Comparison of ENCODE assay signal across 12 cellular contexts in the genomic region with DNA sequence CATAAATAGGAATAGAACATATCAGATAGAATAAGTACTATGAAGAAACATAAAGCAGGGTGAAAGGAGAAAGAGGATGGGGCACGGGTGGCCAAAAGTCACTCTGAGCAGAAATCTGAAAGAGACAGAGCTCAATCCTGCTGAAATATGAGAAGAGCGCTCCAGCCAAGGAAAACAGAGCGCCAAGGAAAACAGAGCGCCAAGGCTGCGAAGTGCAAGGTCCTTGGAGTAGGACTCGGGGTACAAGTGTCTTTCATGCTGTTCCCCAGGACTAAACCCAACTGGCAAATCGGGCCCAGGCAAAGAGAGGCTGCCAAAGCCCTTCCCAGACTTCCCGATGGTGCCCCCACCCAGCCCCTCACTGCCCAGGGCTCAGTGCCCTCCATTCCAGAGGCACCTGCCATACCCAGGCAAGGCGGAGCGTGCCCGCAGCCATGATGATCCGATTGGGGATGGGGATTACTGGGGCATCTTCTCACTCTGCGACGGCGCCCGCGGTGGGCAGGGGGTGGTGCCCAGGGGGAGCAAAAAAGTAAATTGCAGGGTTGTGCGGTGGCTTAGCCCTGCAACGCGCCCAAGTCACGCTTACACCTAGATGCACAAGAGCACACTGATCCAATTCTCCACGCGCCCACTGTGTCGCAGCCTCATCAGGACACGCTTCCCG. TPM values are rescaled to one million over a fixed set of nuclear protein-coding genes. Genes with fewer than 3 reads are reported as not detected.
A peak's percentile ranks its signal among the peaks of the same experiment; 100 is the strongest.
DNase-seq lines count a peak whose midpoint lies in the region; ATAC-seq, FAIRE-seq and TF ChIP-seq lines count a peak whose summit lies in the region.
"Had no signal": no experiment of that assay in that cellular context is flagged by ENCODE, and none has a peak within 500 bp of the region (broad histone marks: within the 10 kb centered on the region; RNA-seq: fewer than 3 reads in every experiment).

No MANE protein-coding gene starts in this region.

- H3K27ac ChIP-seq in mesendoderm (ENCODE audit: low read depth, low read length) = no peak overlapping the region

- no peak for ATAC-seq in Right ventricle myocardium inferior
- no peak for ATAC-seq in left ventricle myocardium superior

- CTCF ChIA-PET in MCF 10A (lab: Yijun Ruan, JAX) = interaction anchor here (0.6 to 3.5 kb wide), 17 partner anchors 8 to 126 kb away, joined by 3 to 23 read pairs (median 8); no protein-coding TSS in a partner anchor

- no peak overlapping the region for H3K9ac ChIP-seq in mesendoderm (ENCODE audit: low read length)

- peak; percentile 50 for DNase-seq in Right ventricle myocardium inferior (ENCODE audit: missing footprints)
- DNase-seq in left ventricle myocardium superior = no peak
- no peak for DNase-seq in MCF 10A (ENCODE audit: unreplicated experiment)
- DNase-seq in mesendoderm = no peak
- DNase-seq in urothelium cell line (ENCODE audit: low spot score) = no peak
- no peak for DNase-seq in NOMO-1 (lab: John Stamatoyannopoulos, UW; ENCODE audit: unreplicated experiment in 2 of 2)
- no peak for DNase-seq in activated gamma-delta T cell treated with Interleukin-2 at 50 U/mL for 16 hours
- no peak for DNase-seq in progenitor cell of endocrine pancreas (ENCODE audit: low spot score, unreplicated experiment)
- DNase-seq: activated effector memory CD4-positive, alpha-beta T cell treated with Interleukin-2 at 50 U/mL for 16 hours; Kasumi-1; NCI-H510A had no signal

- no peak overlapping the region for H3K4me2 ChIP-seq in mesendoderm (ENCODE audit: low read length)

- WGBS in mesendoderm (ENCODE audit: extremely low coverage, insufficient coverage, low lambda C conversion rate) = no CpG with 5 or more reads among the region's 26 CpGs

- H3K27ac Mint-ChIP-seq in MCF 10A (ENCODE audit: low read depth, unreplicated experiment) = peak overlapping the region; percentile 44
- no peak overlapping the region for H3K27ac Mint-ChIP-seq in progenitor cell of endocrine pancreas

- H3K79me2 ChIP-seq in mesendoderm (ENCODE audit: control insufficient read depth, insufficient read depth, low read length) = no peaks in the 10 kb centered on the region

- no peak overlapping the region for H3K56ac ChIP-seq in mesendoderm (ENCODE audit: low read length)

- H3K9me3 Mint-ChIP-seq in MCF 10A (ENCODE audit: unreplicated experiment) (no peaks in the 10 kb centered on the region), progenitor cell of endocrine pancreas (ENCODE audit: low read depth) (no peaks in the 10 kb centered on the region)

- TF ChIP-seq CTCF in MCF 10A (IDR thresholded peaks at IDR 0.05; ENCODE audit: unreplicated experiment) = no peak
- TF ChIP-seq CTCF in progenitor cell of endocrine pancreas (IDR thresholded peaks at IDR 0.05; ENCODE audit: unreplicated experiment) = no peak

- H3K18ac ChIP-seq in mesendoderm (ENCODE audit: low read length) = no peak overlapping the region

- FAIRE-seq in urothelium cell line (lab: Jason Lieb, UNC) = peak; percentile 68
- FAIRE-seq: GM12892 had no signal

- POLR2A ChIA-PET in MCF 10A (lab: Yijun Ruan, JAX) = interaction anchor here (0.7 to 1.7 kb wide), 5 partner anchors 9 to 154 kb away, joined by 3 to 9 read pairs (median 3); a partner anchor contains a TSS

- H4K8ac ChIP-seq in mesendoderm (ENCODE audit: low read depth, low read length) = no peak overlapping the region

- H2BK5ac ChIP-seq in mesendoderm (ENCODE audit: low read length) = no peak overlapping the region

- H3K4me1 ChIP-seq in mesendoderm (ENCODE audit: control insufficient read depth, low read depth, low read length) = no peaks in the 10 kb centered on the region

- H3K36me3 ChIP-seq in mesendoderm (ENCODE audit: control insufficient read depth, insufficient read depth, low read length) = no peaks in the 10 kb centered on the region

- BruUV-seq in MCF 10A (replicated peaks; lab: Mats Ljungman, UMichigan) = no TSS peak

- no peak overlapping the region for H2BK120ac ChIP-seq in mesendoderm (ENCODE audit: low read depth, low read length)

- peak overlapping the region; percentile 11 for H3K23ac ChIP-seq in mesendoderm (ENCODE audit: low read length)

- H3K27me3 ChIP-seq in mesendoderm (ENCODE audit: insufficient read depth, low read length, poor library complexity) = peaks cover 23% of the 10 kb centered on the region

- H3K4me1 Mint-ChIP-seq in MCF 10A (ENCODE audit: insufficient read depth, unreplicated experiment) (peaks cover 30% of the 10 kb centered on the region), progenitor cell of endocrine pancreas (ENCODE audit: low read depth) (peaks cover 6% of the 10 kb centered on the region)

- H2AK5ac ChIP-seq in mesendoderm (ENCODE audit: low read length) = no peak overlapping the region

- intact Hi-C loops in Right ventricle myocardium inferior (cut with DNase I) (loop anchor here (5.0 kb wide), 4 partner anchors 58 to 248 kb away; a partner anchor contains a TSS), left ventricle myocardium superior (cut with micrococcal nuclease) (no loop called here), MCF 10A (cut with micrococcal nuclease) (no loop called here)

- no peak overlapping the region for H3K4me3 ChIP-seq in mesendoderm (ENCODE audit: low read length)

- H3K36me3 Mint-ChIP-seq in MCF 10A (ENCODE audit: insufficient read depth, unreplicated experiment) (no peaks in the 10 kb centered on the region), progenitor cell of endocrine pancreas (ENCODE audit: insufficient read depth) (no peaks in the 10 kb centered on the region)

- no peak overlapping the region for H3K4ac ChIP-seq in mesendoderm (ENCODE audit: low read depth, low read length)

- H3K27me3 Mint-ChIP-seq in MCF 10A (ENCODE audit: insufficient read depth, unreplicated experiment) (no peaks in the 10 kb centered on the region), progenitor cell of endocrine pancreas (peaks cover 54% of the 10 kb centered on the region)

- H3K79me1 ChIP-seq in mesendoderm (ENCODE audit: low read length) = no peaks in the 10 kb centered on the region

- H4K5ac ChIP-seq in mesendoderm (ENCODE audit: low read length) = no peak overlapping the region

- no peak overlapping the region for H2BK15ac ChIP-seq in mesendoderm (replicated peaks; ENCODE audit: low read depth)

- peak overlapping the region; percentile 69 for H3K4me3 Mint-ChIP-seq in MCF 10A (ENCODE audit: unreplicated experiment)
- no peak overlapping the region for H3K4me3 Mint-ChIP-seq in progenitor cell of endocrine pancreas (ENCODE audit: low read depth)

RNA-seq across cellular contexts. Expression of a gene that starts 1.7 kb away (rescaled TPM):
- total RNA-seq in Right ventricle myocardium inferior (7.6 TPM), left ventricle myocardium superior (16.0 TPM), MCF 10A (2022) (9.1 and 16.8 TPM in 2 replicates), progenitor cell of endocrine pancreas (0.47 and 0.79 TPM in 2 replicates)
- 0.13 TPM for polyA plus RNA-seq in mesendoderm (2013, experiment 1 of 2)
- polyA plus RNA-seq in mesendoderm (2013, experiment 2 of 2) = 0.13 TPM
